In genomic region chr5:165858118-165858517, GRCh38 we compare ENCODE assay signal across 25 cellular contexts.
"Had no signal": no experiment of that assay in that cellular context is flagged by ENCODE, and none has a peak within 500 bp of the region (broad histone marks: within the 10 kb centered on the region; RNA-seq: fewer than 3 reads in every experiment).

No MANE protein-coding gene starts in this region.

- H3K9me3 ChIP-seq: colonic mucosa, gastrocnemius medialis, lower lobe of right lung had no signal

- H3K36me3 ChIP-seq: colonic mucosa, esophagus squamous epithelium, gastrocnemius medialis, heart right ventricle, left lung, lower lobe of right lung had no signal

- FAIRE-seq: endometrium, islet of Langerhans, keratinocyte had no signal

- H3K27me3 ChIP-seq: colonic mucosa, esophagus squamous epithelium, gastrocnemius medialis, heart right ventricle, left lung had no signal

- H3K27ac ChIP-seq: colonic mucosa, epithelial cell of prostate, esophagus squamous epithelium, gastrocnemius medialis, heart right ventricle, left lung, lower lobe of right lung had no signal

- DNase-seq: colonic mucosa; cortex of kidney; effector CD8-positive, alpha-beta T cell; effector memory CD8-positive, alpha-beta T cell; endodermal cell; erythroblast; esophagus squamous epithelium; foreskin fibroblast; foreskin melanocyte; gastrocnemius medialis; glutamatergic neuron; head of caudate nucleus; heart right ventricle; hippocampal formation; left cardiac atrium; left ventricle myocardium superior; mesendoderm; mucosa of descending colon; naive B cell had no signal

- H3K4me3 ChIP-seq: colonic mucosa, esophagus squamous epithelium, gastrocnemius medialis, heart right ventricle, left lung, lower lobe of right lung, mucosa of descending colon had no signal
